ENCODE assay signal across 18 cellular contexts in the genomic region with DNA sequence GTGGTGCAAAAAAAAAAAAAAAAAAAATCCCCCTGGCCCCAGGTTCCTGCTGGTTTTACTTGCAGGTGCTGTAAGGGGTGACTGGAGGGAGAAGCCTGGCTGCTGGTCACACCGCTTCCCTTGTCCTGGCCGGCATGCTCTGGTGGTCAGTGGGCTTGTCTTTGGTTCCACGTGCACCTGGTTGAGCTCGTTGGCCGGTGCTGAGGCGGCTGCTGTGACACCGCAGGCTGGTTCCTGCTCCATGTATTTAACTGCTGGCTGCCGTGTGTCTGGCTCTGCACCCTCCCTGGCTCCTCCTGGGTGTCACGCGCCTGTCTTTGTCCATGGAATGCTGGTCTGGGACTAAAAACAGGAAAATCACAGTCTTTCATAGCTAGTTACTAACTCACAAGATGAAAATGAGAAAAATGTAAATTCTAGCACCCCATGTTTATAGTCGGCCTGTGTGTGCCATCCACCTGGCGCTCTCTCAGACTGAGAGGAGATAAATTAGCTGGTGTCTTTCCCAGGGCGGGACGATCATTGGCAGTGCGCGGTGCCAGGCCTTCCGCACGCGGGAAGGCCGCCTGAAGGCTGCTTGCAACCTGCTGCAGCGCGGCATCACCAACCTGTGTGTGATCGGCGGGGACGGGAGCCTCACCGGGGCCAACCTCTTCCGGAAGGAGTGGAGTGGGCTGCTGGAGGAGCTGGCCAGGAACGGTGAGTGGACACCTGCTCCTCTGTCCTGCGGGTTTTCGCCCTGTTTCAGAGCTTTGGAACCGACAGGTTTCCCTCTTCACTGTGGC. TPM values are rescaled to one million over a fixed set of nuclear protein-coding genes. Genes with fewer than 3 reads are reported as not detected.
A peak's percentile ranks its signal among the peaks of the same experiment; 100 is the strongest.
DNase-seq lines count a peak whose midpoint lies in the region; ATAC-seq and TF ChIP-seq lines count a peak whose summit lies in the region.
"Had no signal": no experiment of that assay in that cellular context is flagged by ENCODE, and none has a peak within 500 bp of the region (broad histone marks: within the 10 kb centered on the region; RNA-seq: fewer than 3 reads in every experiment).

No MANE protein-coding gene starts in this region.

- TF ChIP-seq EP300 in gastroesophageal sphincter (IDR thresholded peaks at IDR 0.05): no peak

- H3K27ac ChIP-seq in cardiac muscle cell (peak overlapping the region; percentile 57), gastroesophageal sphincter (peak overlapping the region in 3 of 4 donors; percentile 54 to 88 (median 69)), ascending aorta (no peak overlapping the region)
- H3K27ac ChIP-seq: KMS-11 had no signal

- H3K9me3 ChIP-seq in cardiac muscle cell (ENCODE audit: low read depth): no peaks in the 10 kb centered on the region
- no peaks in the 10 kb centered on the region for H3K9me3 ChIP-seq in gastroesophageal sphincter
- H3K9me3 ChIP-seq in ascending aorta: no peaks in the 10 kb centered on the region
- H3K9me3 ChIP-seq: BLaER1 treated with 17β-estradiol and CSF1 and Interleukin-3, amounts not matched to agents 10 nM and 100 nM had no signal

- ATAC-seq in left ventricle myocardium superior (no peak), gastroesophageal sphincter (no peak), SK-N-SH treated with all-trans-retinoic acid at 6 μM for 48 hours (no peak)

- H3K36me3 ChIP-seq in cardiac muscle cell: peaks cover 45% of the 10 kb centered on the region
- H3K36me3 ChIP-seq in gastroesophageal sphincter: peaks cover 0 to 60% of the 10 kb centered on the region in 2 donors
- peaks cover 6 to 28% of the 10 kb centered on the region in 2 donors for H3K36me3 ChIP-seq in ascending aorta

- DNase-seq in cardiac muscle cell (ENCODE audit: low read depth in 1 of 2, low spot score in 1 of 2) (no peak), left ventricle myocardium superior (no peak), cerebellar cortex (ENCODE audit: low spot score) (peak; percentile 84), NCI-H774 (lab: John Stamatoyannopoulos, UW) (no peak), ascending aorta (ENCODE audit: low spot score in 2 of 2) (no peak), midbrain (lab: John Stamatoyannopoulos, UW) (no peak)
- DNase-seq: CD8-positive, alpha-beta memory T cell; DMS79; HFFc6; MV-4-11; NCI-H1694 treated with DMSO at 0.1 percent for 48 hours; NCI-H510A; NCI-H748 treated with DMSO at 0.1 percent for 48 hours; SHP77 treated with DMSO at 0.1 percent for 48 hours had no signal

- TF ChIP-seq CTCF in cardiac muscle cell (IDR thresholded peaks at IDR 0.05; ENCODE audit: low read depth, low read length): no peak
- no peak for TF ChIP-seq CTCF in gastroesophageal sphincter (IDR thresholded peaks at IDR 0.05)
- TF ChIP-seq CTCF in ascending aorta (IDR thresholded peaks at IDR 0.05): no peak

- no peaks in the 10 kb centered on the region for H3K27me3 ChIP-seq in cardiac muscle cell
- no peaks in the 10 kb centered on the region for H3K27me3 ChIP-seq in gastroesophageal sphincter
- H3K27me3 ChIP-seq in ascending aorta: no peaks in the 10 kb centered on the region
- H3K27me3 ChIP-seq: BLaER1 treated with 17β-estradiol and CSF1 and Interleukin-3, amounts not matched to agents 10 nM and 100 nM had no signal

- intact Hi-C loops in left ventricle myocardium superior (cut with micrococcal nuclease): no loop called here
- intact Hi-C loops in ascending aorta (cut with DNase I): no loop called here

- WGBS in gastroesophageal sphincter (ENCODE audit: low coverage in 1 of 2), 2 donors: 85 to 89% methylated on average over 7 to 20 of the region's 31 CpGs

- H3K4me1 ChIP-seq in cardiac muscle cell (ENCODE audit: low read depth) (peaks cover 14% of the 10 kb centered on the region), gastroesophageal sphincter (peaks cover 5 to 73% (median 11%) of the 10 kb centered on the region in 3 donors), ascending aorta (peaks cover 16 to 35% of the 10 kb centered on the region in 2 donors)

- no peak for TF ChIP-seq POLR2A in gastroesophageal sphincter (IDR thresholded peaks at IDR 0.05)

- H3K4me3 ChIP-seq in cardiac muscle cell (no peak overlapping the region), gastroesophageal sphincter (no peak overlapping the region), ascending aorta (no peak overlapping the region)
- H3K4me3 ChIP-seq: BLaER1 treated with 17β-estradiol and CSF1 and Interleukin-3, amounts not matched to agents 10 nM and 100 nM had no signal

TF ChIP-seq in SK-N-SH treated with all-trans-retinoic acid at 6 μM for 48 hours, 23 proteins besides CTCF, POLR2A, EP300 and RAD21:
- no peak for TF ChIP-seq ESRRG (CRISPR knock-in tag; IDR thresholded peaks at IDR 0.05)
- TF ChIP-seq ARNTL (CRISPR knock-in tag; IDR thresholded peaks at IDR 0.05; ENCODE audit: borderline replicate concordance, low read depth): no peak
- TF ChIP-seq, protein P1, sequence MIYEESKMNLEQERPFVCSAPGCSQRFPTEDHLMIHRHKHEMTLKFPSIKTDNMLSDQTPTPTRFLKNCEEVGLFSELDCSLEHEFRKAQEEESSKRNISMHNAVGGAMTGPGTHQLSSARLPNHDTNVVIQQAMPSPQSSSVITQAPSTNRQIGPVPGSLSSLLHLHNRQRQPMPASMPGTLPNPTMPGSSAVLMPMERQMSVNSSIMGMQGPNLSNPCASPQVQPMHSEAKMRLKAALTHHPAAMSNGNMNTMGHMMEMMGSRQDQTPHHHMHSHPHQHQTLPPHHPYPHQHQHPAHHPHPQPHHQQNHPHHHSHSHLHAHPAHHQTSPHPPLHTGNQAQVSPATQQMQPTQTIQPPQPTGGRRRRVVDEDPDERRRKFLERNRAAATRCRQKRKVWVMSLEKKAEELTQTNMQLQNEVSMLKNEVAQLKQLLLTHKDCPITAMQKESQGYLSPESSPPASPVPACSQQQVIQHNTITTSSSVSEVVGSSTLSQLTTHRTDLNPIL (CRISPR knock-in tag; IDR thresholded peaks at IDR 0.05; ENCODE audit: low read depth): no peak
- no peak for TF ChIP-seq ISL1 (CRISPR knock-in tag; IDR thresholded peaks at IDR 0.05)
- no peak for TF ChIP-seq TOX (CRISPR knock-in tag; IDR thresholded peaks at IDR 0.05; ENCODE audit: borderline replicate concordance)
- TF ChIP-seq, protein P2, sequence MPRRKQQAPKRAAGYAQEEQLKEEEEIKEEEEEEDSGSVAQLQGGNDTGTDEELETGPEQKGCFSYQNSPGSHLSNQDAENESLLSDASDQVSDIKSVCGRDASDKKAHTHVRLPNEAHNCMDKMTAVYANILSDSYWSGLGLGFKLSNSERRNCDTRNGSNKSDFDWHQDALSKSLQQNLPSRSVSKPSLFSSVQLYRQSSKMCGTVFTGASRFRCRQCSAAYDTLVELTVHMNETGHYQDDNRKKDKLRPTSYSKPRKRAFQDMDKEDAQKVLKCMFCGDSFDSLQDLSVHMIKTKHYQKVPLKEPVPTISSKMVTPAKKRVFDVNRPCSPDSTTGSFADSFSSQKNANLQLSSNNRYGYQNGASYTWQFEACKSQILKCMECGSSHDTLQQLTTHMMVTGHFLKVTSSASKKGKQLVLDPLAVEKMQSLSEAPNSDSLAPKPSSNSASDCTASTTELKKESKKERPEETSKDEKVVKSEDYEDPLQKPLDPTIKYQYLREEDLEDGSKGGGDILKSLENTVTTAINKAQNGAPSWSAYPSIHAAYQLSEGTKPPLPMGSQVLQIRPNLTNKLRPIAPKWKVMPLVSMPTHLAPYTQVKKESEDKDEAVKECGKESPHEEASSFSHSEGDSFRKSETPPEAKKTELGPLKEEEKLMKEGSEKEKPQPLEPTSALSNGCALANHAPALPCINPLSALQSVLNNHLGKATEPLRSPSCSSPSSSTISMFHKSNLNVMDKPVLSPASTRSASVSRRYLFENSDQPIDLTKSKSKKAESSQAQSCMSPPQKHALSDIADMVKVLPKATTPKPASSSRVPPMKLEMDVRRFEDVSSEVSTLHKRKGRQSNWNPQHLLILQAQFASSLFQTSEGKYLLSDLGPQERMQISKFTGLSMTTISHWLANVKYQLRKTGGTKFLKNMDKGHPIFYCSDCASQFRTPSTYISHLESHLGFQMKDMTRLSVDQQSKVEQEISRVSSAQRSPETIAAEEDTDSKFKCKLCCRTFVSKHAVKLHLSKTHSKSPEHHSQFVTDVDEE (CRISPR knock-in tag; IDR thresholded peaks at IDR 0.05): no peak
- TF ChIP-seq GLIS3 (CRISPR knock-in tag; IDR thresholded peaks at IDR 0.05): no peak
- no peak for TF ChIP-seq ZFP30 (CRISPR knock-in tag; IDR thresholded peaks at IDR 0.05)
- TF ChIP-seq RARB (CRISPR knock-in tag; IDR thresholded peaks at IDR 0.05): no peak
- no peak for TF ChIP-seq BACH2 (CRISPR knock-in tag; IDR thresholded peaks at IDR 0.05; ENCODE audit: borderline replicate concordance)
- TF ChIP-seq TCF4 (CRISPR knock-in tag; IDR thresholded peaks at IDR 0.05; ENCODE audit: borderline replicate concordance): no peak

RNA-seq across cellular contexts. Expression of gene PFKP, which starts 33.7 kb away (rescaled TPM):
- total RNA-seq in cardiac muscle cell: 639 and 805 TPM in 2 replicates
- 677 and 781 TPM in 2 replicates for polyA plus RNA-seq in cardiac muscle cell
- 178 TPM for total RNA-seq in left ventricle myocardium superior
- total RNA-seq in gastroesophageal sphincter: 100 to 1,000 TPM in 3 of 4 donors, 10 to 100 TPM in 1; 64.3 to 261 (median 107) TPM
- total RNA-seq in ascending aorta: 197 TPM

Comparison
In these comparisons a context has a peak if more than half of its experiments do, and no peak if none do; other contexts are left out.
1. H3K27ac ChIP-seq: peak in cardiac muscle cell (single experiment) and gastroesophageal sphincter (3 of 4); none in ascending aorta (0 of 2).